In the genomic region with DNA sequence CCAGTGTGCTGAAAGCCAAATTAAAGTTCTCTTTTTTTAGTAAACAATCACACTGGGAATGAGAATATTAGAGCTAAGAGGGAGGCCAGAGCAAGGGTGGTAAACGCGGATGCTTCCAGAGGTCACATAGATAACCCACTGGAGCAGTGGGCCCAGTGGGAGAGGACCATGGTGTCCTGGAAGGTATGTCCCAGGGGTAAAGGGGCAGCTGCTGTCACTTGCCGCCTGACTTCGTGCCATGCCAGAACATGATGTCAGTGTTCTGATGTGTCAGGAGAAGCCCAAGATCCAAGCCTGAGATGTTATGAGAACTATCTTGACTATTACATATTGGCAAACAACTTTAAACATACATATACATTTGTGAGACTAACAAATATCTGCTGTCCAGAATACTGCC, we compare ENCODE assay signal across 18 cellular contexts.
DNase-seq lines count a peak whose midpoint lies in the region; ATAC-seq and TF ChIP-seq lines count a peak whose summit lies in the region.
"Had no signal": no experiment of that assay in that cellular context is flagged by ENCODE, and none has a peak within 500 bp of the region (broad histone marks: within the 10 kb centered on the region; RNA-seq: fewer than 3 reads in every experiment).

No MANE protein-coding gene starts in this region.

- WGBS in heart right ventricle, 2 donors = 15 to 27% methylated on average over 4 of the region's 4 CpGs
- WGBS in psoas muscle, 3 donors = 24 to 36% (median 26%) methylated on average over 4 of the region's 4 CpGs
- 77% methylated on average over 4 of the region's 4 CpGs for whole genome bisulfite sequencing in urinary bladder

- peaks cover 0 to 11% (median 0%) of the 10 kb centered on the region in 9 donors for H3K36me3 ChIP-seq in heart right ventricle
- H3K36me3 ChIP-seq in psoas muscle (ENCODE audit: insufficient read depth in 1 of 2, low read depth in 1 of 2) = no peaks in the 10 kb centered on the region
- no peaks in the 10 kb centered on the region for H3K36me3 ChIP-seq in urinary bladder (ENCODE audit: insufficient read depth)
- H3K36me3 ChIP-seq: prostate gland had no signal

- H3K4me1 Mint-ChIP-seq in activated CD8-positive, alpha-beta T cell treated with anti-CD3 and anti-CD28 coated beads, Interleukin-2, amount 10 ng/mL, durations not matched to agents 7 days and 5 days (ENCODE audit: low read depth) = no peaks in the 10 kb centered on the region
- H3K4me1 Mint-ChIP-seq: activated CD4-positive, alpha-beta T cell treated with anti-CD3 and anti-CD28 coated beads, Interleukin-2, amount 10 ng/mL, durations not matched to agents 24 days and 14 days; activated naive CD4-positive, alpha-beta T cell treated with anti-CD3 and anti-CD28 coated beads, Interleukin-2, amount 50 U/mL, for 24 hours; natural killer cell; stimulated activated naive B cell treated with anti-CD40 and anti-IgM and Interleukin-4, amounts not matched to agents 10 μg/mL and 1 μg/mL and 100 μg/mL, for 72 hours had no signal

- H3K27me3 Mint-ChIP-seq in activated CD8-positive, alpha-beta T cell treated with anti-CD3 and anti-CD28 coated beads, Interleukin-2, amount 10 ng/mL, durations not matched to agents 7 days and 5 days (ENCODE audit: low read depth) = peaks cover 10% of the 10 kb centered on the region

- intact Hi-C loops in heart right ventricle (cut with DNase I) = no loop called here
- intact Hi-C loops in psoas muscle (cut with DNase I) = no loop called here

- H3K27ac Mint-ChIP-seq in activated CD8-positive, alpha-beta T cell treated with anti-CD3 and anti-CD28 coated beads, Interleukin-2, amount 10 ng/mL, durations not matched to agents 7 days and 5 days = no peak overlapping the region
- H3K27ac Mint-ChIP-seq: activated CD4-positive, alpha-beta T cell treated with anti-CD3 and anti-CD28 coated beads, Interleukin-2, amount 10 ng/mL, durations not matched to agents 24 days and 14 days; activated naive CD4-positive, alpha-beta T cell treated with anti-CD3 and anti-CD28 coated beads, Interleukin-2, amount 50 U/mL, for 24 hours; GM23338; natural killer cell; stimulated activated naive B cell treated with anti-CD40 and anti-IgM and Interleukin-4, amounts not matched to agents 10 μg/mL and 1 μg/mL and 100 μg/mL, for 72 hours had no signal

- peak overlapping the region; percentile 96 for H3K27ac ChIP-seq in caudate nucleus (ENCODE audit: low read depth, low read length)
- peak overlapping the region; percentile 20 to 84 (median 69) for H3K27ac ChIP-seq in heart right ventricle
- H3K27ac ChIP-seq in psoas muscle = peak overlapping the region; percentile 69
- H3K27ac ChIP-seq in urinary bladder (ENCODE audit: low read depth) = peak overlapping the region; percentile 34
- H3K27ac ChIP-seq: body of pancreas had no signal

- peaks cover 7 to 56% (median 39%) of the 10 kb centered on the region in 9 donors for H3K4me1 ChIP-seq in heart right ventricle
- H3K4me1 ChIP-seq in psoas muscle = no peaks in the 10 kb centered on the region
- H3K4me1 ChIP-seq in urinary bladder (ENCODE audit: insufficient read depth) = no peaks in the 10 kb centered on the region
- H3K4me1 ChIP-seq: body of pancreas, prostate gland had no signal

- H3K9me3 ChIP-seq in heart right ventricle (no peaks in the 10 kb centered on the region), psoas muscle (no peaks in the 10 kb centered on the region)
- H3K9me3 ChIP-seq: body of pancreas, MG63, prostate gland had no signal

- DNase-seq in caudate nucleus (lab: John Stamatoyannopoulos, UW) = peak in 2 of 61 donors; percentile 10 to 23
- DNase-seq in heart right ventricle = no peak
- no peak for DNase-seq in psoas muscle
- DNase-seq in dermis blood vessel endothelial cell = no peak
- DNase-seq in activated CD8-positive, alpha-beta T cell treated with anti-CD3 and anti-CD28 coated beads, Interleukin-2, amount 10 ng/mL, durations not matched to agents 7 days and 5 days = no peak
- DNase-seq: activated CD4-positive, alpha-beta T cell treated with anti-CD3 and anti-CD28 coated beads, Interleukin-2, amount 10 ng/mL, durations not matched to agents 24 days and 14 days; AML-193; body of pancreas; MG63; natural killer cell; NCI-H187; stimulated activated naive B cell treated with anti-CD40 and anti-IgM and Interleukin-4, amounts not matched to agents 10 μg/mL and 1 μg/mL and 100 μg/mL, for 72 hours had no signal

- H3K4me3 ChIP-seq in heart right ventricle (no peak overlapping the region), psoas muscle (no peak overlapping the region), urinary bladder (ENCODE audit: low read depth, low read length) (no peak overlapping the region)
- H3K4me3 ChIP-seq: body of pancreas, GM23338, lung, MG63, prostate gland had no signal

- H3K4me3 Mint-ChIP-seq in activated CD8-positive, alpha-beta T cell treated with anti-CD3 and anti-CD28 coated beads, Interleukin-2, amount 10 ng/mL, durations not matched to agents 7 days and 5 days = no peak overlapping the region
- H3K4me3 Mint-ChIP-seq: activated CD4-positive, alpha-beta T cell treated with anti-CD3 and anti-CD28 coated beads, Interleukin-2, amount 10 ng/mL, durations not matched to agents 24 days and 14 days; activated naive CD4-positive, alpha-beta T cell treated with anti-CD3 and anti-CD28 coated beads, Interleukin-2, amount 50 U/mL, for 24 hours; GM23338; natural killer cell; stimulated activated naive B cell treated with anti-CD40 and anti-IgM and Interleukin-4, amounts not matched to agents 10 μg/mL and 1 μg/mL and 100 μg/mL, for 72 hours had no signal

- ATAC-seq in heart right ventricle (peak in 7 of 8 donors; percentile 48 to 85 (median 61)), psoas muscle (no peak), GM21526 (IDR thresholded peaks at IDR 0.05; ENCODE audit: low FRiP score, unreplicated experiment) (no peak)
- ATAC-seq in activated CD8-positive, alpha-beta T cell treated with anti-CD3 and anti-CD28 coated beads, Interleukin-2, amount 10 ng/mL, durations not matched to agents 7 days and 5 days = no peak
- ATAC-seq: body of pancreas; GM23338; natural killer cell; stimulated activated naive B cell treated with anti-CD40 and anti-IgM and Interleukin-4, amounts not matched to agents 10 μg/mL and 1 μg/mL and 100 μg/mL, for 72 hours had no signal

- H3K27me3 ChIP-seq in heart right ventricle = no peaks in the 10 kb centered on the region
- no peaks in the 10 kb centered on the region for H3K27me3 ChIP-seq in psoas muscle (ENCODE audit: insufficient read depth in 3 of 3, low read length in 2 of 3)
- H3K27me3 ChIP-seq: body of pancreas, MG63 had no signal

- no peaks in the 10 kb centered on the region for H3K9me3 Mint-ChIP-seq in activated CD8-positive, alpha-beta T cell treated with anti-CD3 and anti-CD28 coated beads, Interleukin-2, amount 10 ng/mL, durations not matched to agents 7 days and 5 days (ENCODE audit: insufficient read depth)
- H3K9me3 Mint-ChIP-seq: activated CD4-positive, alpha-beta T cell treated with anti-CD3 and anti-CD28 coated beads, Interleukin-2, amount 10 ng/mL, durations not matched to agents 24 days and 14 days; activated naive CD4-positive, alpha-beta T cell treated with anti-CD3 and anti-CD28 coated beads, Interleukin-2, amount 50 U/mL, for 24 hours; GM23338; natural killer cell; stimulated activated naive B cell treated with anti-CD40 and anti-IgM and Interleukin-4, amounts not matched to agents 10 μg/mL and 1 μg/mL and 100 μg/mL, for 72 hours had no signal

- CTCF ChIA-PET in activated CD8-positive, alpha-beta T cell treated with anti-CD3 and anti-CD28 coated beads, Interleukin-2, amount 10 ng/mL, durations not matched to agents 7 days and 5 days (lab: Charles Lee) = no interaction called here

- TF ChIP-seq CTCF in heart right ventricle (IDR thresholded peaks at IDR 0.05) (no peak), psoas muscle (IDR thresholded peaks at IDR 0.05) (no peak)

- no peaks in the 10 kb centered on the region for H3K36me3 Mint-ChIP-seq in activated CD8-positive, alpha-beta T cell treated with anti-CD3 and anti-CD28 coated beads, Interleukin-2, amount 10 ng/mL, durations not matched to agents 7 days and 5 days (ENCODE audit: low read depth)
- H3K36me3 Mint-ChIP-seq: activated naive CD4-positive, alpha-beta T cell treated with anti-CD3 and anti-CD28 coated beads, Interleukin-2, amount 50 U/mL, for 24 hours; natural killer cell; stimulated activated naive B cell treated with anti-CD40 and anti-IgM and Interleukin-4, amounts not matched to agents 10 μg/mL and 1 μg/mL and 100 μg/mL, for 72 hours had no signal

- POLR2A ChIA-PET in activated CD8-positive, alpha-beta T cell treated with anti-CD3 and anti-CD28 coated beads, Interleukin-2, amount 10 ng/mL, durations not matched to agents 7 days and 5 days (lab: Charles Lee) = interaction anchor here (0.6 kb wide), 1 partner anchor 9 kb away, joined by 4 read pairs; no protein-coding TSS in a partner anchor

Comparison
In these comparisons a context has a peak if more than half of its experiments do, and no peak if none do; other contexts are left out.
1. H3K27ac ChIP-seq: peak in every context shown above with its lines; median percentile 96 in caudate nucleus; 69 in heart right ventricle; 69 in psoas muscle; 34 in urinary bladder.
2. ATAC-seq: peak in heart right ventricle (7 of 8); none in psoas muscle (0 of 4), GM21526 (single experiment) and activated CD8-positive, alpha-beta T cell treated with anti-CD3 and anti-CD28 coated beads, Interleukin-2, amount 10 ng/mL, durations not matched to agents 7 days and 5 days (single experiment).